25 cellular contexts compared by ENCODE assay signal in the genomic region with DNA sequence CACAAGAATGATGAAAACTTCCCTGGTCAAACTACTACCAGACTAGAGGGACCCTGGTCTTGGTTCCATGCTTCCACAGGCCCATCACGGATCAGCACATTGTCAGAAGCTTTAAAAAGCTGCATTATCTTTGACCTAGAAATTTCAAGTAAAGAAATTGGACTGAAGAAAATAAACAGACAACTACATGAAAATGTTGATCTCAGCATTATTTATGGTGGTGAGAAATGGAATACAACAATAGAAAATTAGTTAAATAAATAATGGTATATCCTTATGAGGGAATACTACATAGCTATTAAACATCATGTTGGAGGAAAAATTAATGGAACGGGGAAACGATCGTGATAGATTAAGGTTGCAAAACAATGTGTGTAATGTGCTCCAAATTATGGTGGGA. TPM values are rescaled to one million over a fixed set of nuclear protein-coding genes. Genes with fewer than 3 reads are reported as not detected.
A peak's percentile ranks its signal among the peaks of the same experiment; 100 is the strongest.
DNase-seq lines count a peak whose midpoint lies in the region; ATAC-seq, FAIRE-seq and TF ChIP-seq lines count a peak whose summit lies in the region.
"Had no signal": no experiment of that assay in that cellular context is flagged by ENCODE, and none has a peak within 500 bp of the region (broad histone marks: within the 10 kb centered on the region; RNA-seq: fewer than 3 reads in every experiment).

No MANE protein-coding gene starts in this region.

- no peak overlapping the region for H4K5ac ChIP-seq in IMR-90 (ENCODE audit: low read depth, low read length)

- H2BK20ac ChIP-seq in IMR-90 (ENCODE audit: low read depth, low read length), result no peak overlapping the region

- H3K9ac ChIP-seq in IMR-90 (ENCODE audit: low read depth, low read length), result no peak overlapping the region
- no peak overlapping the region for H3K9ac ChIP-seq in neural progenitor cell
- H3K9ac ChIP-seq: BLaER1 treated with 17β-estradiol and CSF1 and Interleukin-3, amounts not matched to agents 10 nM and 100 nM had no signal

- H3K4me1 ChIP-seq in A549 (no peaks in the 10 kb centered on the region), IMR-90 (ENCODE audit: control insufficient read depth, insufficient read depth, low read length) (peaks cover 7% of the 10 kb centered on the region), neural progenitor cell (no peaks in the 10 kb centered on the region)
- H3K4me1 ChIP-seq: Caco-2 had no signal

- TF ChIP-seq CTCF in A549 (IDR thresholded peaks at IDR 0.05), result no peak
- TF ChIP-seq CTCF in IMR-90 (conservative IDR thresholded peaks at IDR 0.05; ENCODE audit: low read depth, low read length), result no peak
- TF ChIP-seq CTCF in osteocyte (IDR thresholded peaks at IDR 0.05), result no peak
- TF ChIP-seq CTCF in neural progenitor cell (IDR thresholded peaks at IDR 0.05), result no peak
- no peak for TF ChIP-seq CTCF in Calu3 (IDR thresholded peaks at IDR 0.05; ENCODE audit: unreplicated experiment)

- no peaks in the 10 kb centered on the region for H3K36me3 Mint-ChIP-seq in osteocyte (ENCODE audit: unreplicated experiment)
- peaks cover 16% of the 10 kb centered on the region for H3K36me3 Mint-ChIP-seq in neural progenitor cell
- no peaks in the 10 kb centered on the region for H3K36me3 Mint-ChIP-seq in Calu3 (ENCODE audit: insufficient read depth, unreplicated experiment)
- H3K36me3 Mint-ChIP-seq: CD8-positive, alpha-beta T cell had no signal

- H3K56ac ChIP-seq in IMR-90 (ENCODE audit: extremely low read depth, insufficient read depth, low read length), result no peak overlapping the region

- peaks cover 10% of the 10 kb centered on the region for H3K9me1 ChIP-seq in IMR-90 (ENCODE audit: insufficient read depth, low read length)

- DNase-seq in A549 (ENCODE audit: low read depth in 1 of 2, low spot score in 1 of 2), result no peak
- no peak for DNase-seq in IMR-90
- peak; percentile 5 for DNase-seq in osteocyte (ENCODE audit: extremely low spot score, unreplicated experiment)
- no peak for DNase-seq in SW 1271 (lab: John Stamatoyannopoulos, UW)
- DNase-seq in neural progenitor cell (ENCODE audit: low spot score), result no peak
- DNase-seq in Calu3, result no peak
- DNase-seq: 8988T; AML-193; Caco-2; CD4-positive, alpha-beta T cell; CD8-positive, alpha-beta T cell; DMS 273 treated with DMSO at 0.1 percent for 48 hours; DMS153; DMS53; DMS79; DND-41; EL; GDM1 had no signal

- no peak overlapping the region for H3K27ac Mint-ChIP-seq in osteocyte (ENCODE audit: unreplicated experiment)
- no peak overlapping the region for H3K27ac Mint-ChIP-seq in neural progenitor cell
- no peak overlapping the region for H3K27ac Mint-ChIP-seq in Calu3 (ENCODE audit: unreplicated experiment)
- H3K27ac Mint-ChIP-seq: B cell; CD4-positive, alpha-beta T cell; CD8-positive, alpha-beta T cell had no signal

- H2AK5ac ChIP-seq in IMR-90 (ENCODE audit: low read depth, low read length), result no peak overlapping the region

- no peak for FAIRE-seq in A549 (lab: Jason Lieb, UNC)
- FAIRE-seq: A204.1, GM12878, GM12892, GM18507 had no signal

- H2BK120ac ChIP-seq in IMR-90 (ENCODE audit: low read depth, low read length), result no peak overlapping the region

- BruUV-seq in IMR-90 (replicated peaks; lab: Mats Ljungman, UMichigan) (no TSS peak), Calu3 (replicated peaks; lab: Mats Ljungman, UMichigan) (no TSS peak)

- TF ChIP-seq RAD21 in A549 (conservative IDR thresholded peaks at IDR 0.05 in 1 of 2, IDR thresholded peaks at IDR 0.05 in 1 of 2) (no peak), IMR-90 (IDR thresholded peaks at IDR 0.05; ENCODE audit: low read length) (no peak)

- H3K23ac ChIP-seq in IMR-90 (ENCODE audit: low read depth, low read length), result no peak overlapping the region

- dilution Hi-C loops in IMR-90 (cut with HindIII; ENCODE audit: low sequenced_read_pairs, unreplicated experiment), result no loop called here

- no peaks in the 10 kb centered on the region for H3F3A ChIP-seq in neural progenitor cell (ENCODE audit: low read depth)

- H3K4me1 Mint-ChIP-seq in osteocyte (ENCODE audit: unreplicated experiment), result no peaks in the 10 kb centered on the region
- peaks cover 11% of the 10 kb centered on the region for H3K4me1 Mint-ChIP-seq in neural progenitor cell
- H3K4me1 Mint-ChIP-seq in Calu3 (ENCODE audit: low read depth, unreplicated experiment), result no peaks in the 10 kb centered on the region
- H3K4me1 Mint-ChIP-seq: B cell had no signal

- H2AFZ ChIP-seq in IMR-90 (replicated peaks; ENCODE audit: low read length, poor library complexity) (no peak overlapping the region), neural progenitor cell (replicated peaks) (no peak overlapping the region)

- H3K18ac ChIP-seq in IMR-90 (ENCODE audit: low read depth, low read length), result no peak overlapping the region

- no peak overlapping the region for H2BK15ac ChIP-seq in IMR-90 (ENCODE audit: low read depth, low read length)

- POLR2A ChIA-PET in A549 (lab: Yijun Ruan, JAX), result no interaction called here
- POLR2A ChIA-PET in IMR-90 (lab: Charles Lee; ENCODE audit: unreplicated experiment), result no interaction called here

- no peak for ATAC-seq in A549
- ATAC-seq in IMR-90 (ENCODE audit: low read depth), result no peak
- ATAC-seq: CD8-positive, alpha-beta T cell; GM12878 had no signal

- in situ Hi-C loops in IMR-90 (cut with MboI; ENCODE audit: low sequenced_read_pairs), result no loop called here

- H3K27me3 Mint-ChIP-seq in osteocyte (ENCODE audit: unreplicated experiment) (no peaks in the 10 kb centered on the region), neural progenitor cell (ENCODE audit: insufficient read depth, low read depth) (no peaks in the 10 kb centered on the region), Calu3 (ENCODE audit: unreplicated experiment) (no peaks in the 10 kb centered on the region)

- TF ChIP-seq POLR2A in A549 (IDR thresholded peaks at IDR 0.05; ENCODE audit: low read length) (no peak), IMR-90 (IDR thresholded peaks at IDR 0.05; ENCODE audit: low read depth, low read length) (no peak)

- intact Hi-C loops in IMR-90 (cut with micrococcal nuclease), result no loop called here
- intact Hi-C loops in Calu3 (cut with micrococcal nuclease; ENCODE audit: unreplicated experiment), result no loop called here

- H4K20me1 ChIP-seq in IMR-90 (ENCODE audit: insufficient read depth, low read length) (no peaks in the 10 kb centered on the region), neural progenitor cell (ENCODE audit: low read depth) (no peaks in the 10 kb centered on the region)

- H3K27ac ChIP-seq in A549 (no peak overlapping the region), IMR-90 (ENCODE audit: insufficient read depth, low read length) (no peak overlapping the region), neural progenitor cell (no peak overlapping the region)
- H3K27ac ChIP-seq: BLaER1 treated with 17β-estradiol and CSF1 and Interleukin-3, amounts not matched to agents 10 nM and 100 nM; C4-2B had no signal

- H3K27me3 ChIP-seq in IMR-90 (ENCODE audit: control insufficient read depth, insufficient read depth, low read length) (no peaks in the 10 kb centered on the region), neural progenitor cell (no peaks in the 10 kb centered on the region)

- H3K9me3 ChIP-seq in A549 (no peaks in the 10 kb centered on the region), IMR-90 (ENCODE audit: control insufficient read depth, insufficient read depth, low read length) (no peaks in the 10 kb centered on the region), neural progenitor cell (ENCODE audit: low read depth) (no peaks in the 10 kb centered on the region)
- H3K9me3 ChIP-seq: BLaER1 treated with 17β-estradiol and CSF1 and Interleukin-3, amounts not matched to agents 10 nM and 100 nM; Caco-2 had no signal

- no peak overlapping the region for H2BK5ac ChIP-seq in IMR-90 (ENCODE audit: low read depth, low read length, poor library complexity, severe bottlenecking)

- no peaks in the 10 kb centered on the region for H3K79me2 ChIP-seq in neural progenitor cell (ENCODE audit: low read depth)

- peaks cover 6 to 55% of the 10 kb centered on the region in 2 experiments; a peak in 3 of 4 replicates for H3K79me1 ChIP-seq in IMR-90 (ENCODE audit: low read depth in 1 of 2, low read length in 2 of 2)

- no peak overlapping the region for H3K4me3 Mint-ChIP-seq in osteocyte (ENCODE audit: unreplicated experiment)
- no peak overlapping the region for H3K4me3 Mint-ChIP-seq in neural progenitor cell
- H3K4me3 Mint-ChIP-seq in Calu3 (ENCODE audit: low read depth, unreplicated experiment), result no peak overlapping the region
- H3K4me3 Mint-ChIP-seq: B cell; CD4-positive, alpha-beta T cell; CD8-positive, alpha-beta T cell had no signal

- H3K9me3 Mint-ChIP-seq in osteocyte (ENCODE audit: unreplicated experiment), result no peaks in the 10 kb centered on the region
- no peaks in the 10 kb centered on the region for H3K9me3 Mint-ChIP-seq in neural progenitor cell
- H3K9me3 Mint-ChIP-seq in Calu3 (ENCODE audit: low read depth, unreplicated experiment), result peaks cover 7% of the 10 kb centered on the region
- H3K9me3 Mint-ChIP-seq: CD4-positive, alpha-beta T cell had no signal

- CTCF ChIA-PET in A549 (lab: Yijun Ruan, JAX), result interaction anchor here (1.2 kb wide), 1 partner anchor 18 kb away, joined by 3 read pairs; no protein-coding TSS in a partner anchor
- CTCF ChIA-PET in IMR-90 (lab: Yijun Ruan, JAX), result interaction anchor here (0.5 kb wide), 1 partner anchor 675 kb away, joined by 3 read pairs; no protein-coding TSS in a partner anchor
- CTCF ChIA-PET in Calu3 (lab: Charles Lee), result no interaction called here

- no peak overlapping the region for H3K14ac ChIP-seq in IMR-90 (replicated peaks; ENCODE audit: low read depth, low read length)

- H4K91ac ChIP-seq in IMR-90 (ENCODE audit: insufficient read depth, low read depth, low read length), result no peak overlapping the region

- H4K8ac ChIP-seq in IMR-90 (ENCODE audit: low read depth in 2 of 2, low read length in 2 of 2), result no peak overlapping the region

- no peak overlapping the region for H2AK9ac ChIP-seq in IMR-90 (replicated peaks; ENCODE audit: low read depth, low read length, poor library complexity)

- 51% methylated on average over 4 of the region's 4 CpGs for WGBS in A549 (ENCODE audit: missing lambda C conversion rate)
- no CpG with 5 or more reads among the region's 4 CpGs for WGBS in IMR-90 (ENCODE audit: extremely low coverage in 2 of 2, insufficient read length in 1 of 2), 2 experiments

- TF ChIP-seq EP300 in A549 (IDR thresholded peaks at IDR 0.05), result no peak

- H3K36me3 ChIP-seq in IMR-90 (ENCODE audit: control insufficient read depth, insufficient read depth, low read length) (no peaks in the 10 kb centered on the region; the same call in 1 of the 2 replicates), neural progenitor cell (no peaks in the 10 kb centered on the region)

- no peak overlapping the region for H3K4ac ChIP-seq in IMR-90 (ENCODE audit: low read depth, low read length)

- H3K4me2 ChIP-seq in A549 (no peak overlapping the region), IMR-90 (ENCODE audit: low read depth, low read length) (no peak overlapping the region), neural progenitor cell (no peak overlapping the region)

- H3K4me3 ChIP-seq in A549, result no peak overlapping the region
- no peak overlapping the region for H3K4me3 ChIP-seq in IMR-90 (ENCODE audit: insufficient read depth, low read depth, low read length)
- no peak overlapping the region for H3K4me3 ChIP-seq in neural progenitor cell
- H3K4me3 ChIP-seq: BLaER1 treated with 17β-estradiol and CSF1 and Interleukin-3, amounts not matched to agents 10 nM and 100 nM; GM12878 had no signal

RNA-seq across cellular contexts. Expression of a gene that starts 13.7 kb away (rescaled TPM):
- polyA plus RNA-seq in A549 (2011; rRNA removed), result 0.01 and 0.06 TPM in 2 replicates
- polyA plus RNA-seq in A549 (2012; cell fraction: cytosol; rRNA removed), result 0.08 and 0.16 TPM in 2 replicates
- 0.05 and 0.33 TPM in 2 replicates for polyA plus RNA-seq in A549 (2012; cell fraction: nucleus; rRNA removed)
- 0.12 to 0.31 TPM (median 0.18 TPM) in 3 replicates for polyA plus RNA-seq in A549 (2017; fragmentation: RNase III; extraction: RNeasy Plus Mini Kit Qiagen cat#74134 plus additional on column Dnase treatment)
- polyA minus RNA-seq in A549 (2011; rRNA and poly(A)+ RNA removed), result 0.17 and 0.54 TPM in 2 replicates
- total RNA-seq in IMR-90 (2012; rRNA removed), result 9.0 and 9.2 TPM in 2 replicates
- polyA plus RNA-seq in IMR-90 (2012; rRNA removed), result 7.4 and 7.6 TPM in 2 replicates
- 8.1 and 12.3 TPM in 2 replicates for polyA plus RNA-seq in IMR-90 (2012; cell fraction: cytosol; rRNA removed)
- 6.6 and 12.5 TPM in 2 replicates for polyA plus RNA-seq in IMR-90 (2012; cell fraction: nucleus; rRNA removed; ENCODE audit: low replicate concordance)
- total RNA-seq in osteocyte, result 69.8 and 74.1 TPM in 2 replicates
- 5.1 and 16.6 TPM in 2 replicates for total RNA-seq in neural progenitor cell (ENCODE audit: low replicate concordance)
- total RNA-seq in Calu3 (2022), result not detected in 2 replicates
- total RNA-seq: CD8-positive, alpha-beta T cell had no signal
